9 cellular contexts compared by ENCODE assay signal in the genomic region with DNA sequence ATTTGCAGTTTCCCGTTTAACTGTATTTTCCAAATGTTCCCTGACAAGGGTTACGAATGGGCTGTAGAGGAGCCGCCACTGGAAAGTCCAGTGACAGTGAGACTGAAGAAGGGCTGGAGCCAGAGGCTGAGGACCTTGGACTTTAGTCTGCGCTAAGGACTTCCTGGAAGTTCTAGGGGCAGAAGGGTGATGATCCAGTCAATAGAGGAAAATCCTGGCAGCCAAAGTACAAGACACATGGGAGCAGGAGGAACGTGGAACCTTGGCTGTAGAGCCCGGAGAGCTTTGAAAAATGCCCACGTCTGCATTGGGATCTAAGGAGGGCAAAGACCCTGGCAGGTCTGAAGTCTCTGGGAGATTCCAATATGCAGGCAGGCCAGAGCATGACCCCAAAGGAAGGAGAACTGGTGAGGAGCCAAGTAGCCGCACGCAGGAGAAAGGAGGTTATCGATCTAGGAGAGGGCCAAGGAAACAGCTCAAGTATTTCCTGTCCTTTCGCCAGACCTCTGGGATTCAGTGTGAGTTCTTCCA. TPM values are rescaled to one million over a fixed set of nuclear protein-coding genes. Genes with fewer than 3 reads are reported as not detected.
DNase-seq lines count a peak whose midpoint lies in the region; ATAC-seq and TF ChIP-seq lines count a peak whose summit lies in the region.
"Had no signal": no experiment of that assay in that cellular context is flagged by ENCODE, and none has a peak within 500 bp of the region (broad histone marks: within the 10 kb centered on the region; RNA-seq: fewer than 3 reads in every experiment).

No MANE protein-coding gene starts in this region.

- peaks cover 76 to 91% (median 77%) of the 10 kb centered on the region in 3 donors for H3K4me1 Mint-ChIP-seq in naive B cell

- H3K4me2 ChIP-seq in BLaER1 (peak overlapping the region; percentile 85; the same call in 1 of the 2 replicates), PC-3 (ENCODE audit: low read length) (no peak overlapping the region)

- peak overlapping the region in 5 of 6 donors; percentile 63 to 81 (median 80) for H3K27ac Mint-ChIP-seq in naive B cell

- peaks cover 11% of the 10 kb centered on the region for H3F3A ChIP-seq in PC-3 (ENCODE audit: low read length, unreplicated experiment)

- peaks cover 19% of the 10 kb centered on the region for H3K79me2 ChIP-seq in PC-3 (ENCODE audit: low read length)

- H3K27me3 ChIP-seq in BLaER1 = no peaks in the 10 kb centered on the region
- H3K27me3 ChIP-seq in PC-3 (ENCODE audit: low read length) = no peaks in the 10 kb centered on the region
- H3K27me3 ChIP-seq in left lung = no peaks in the 10 kb centered on the region

- POLR2A ChIA-PET in PC-3 (lab: Charles Lee; ENCODE audit: unreplicated experiment) = no interaction called here

- H3K36me3 ChIP-seq in BLaER1 (peaks cover 68% of the 10 kb centered on the region), PC-3 (ENCODE audit: low read depth, low read length) (peaks cover 21% of the 10 kb centered on the region), left lung (peaks cover 0 to 23% of the 10 kb centered on the region in 2 donors)

- H3K4me3 ChIP-seq in BLaER1 (no peak overlapping the region), PC-3 (ENCODE audit: low read length) (no peak overlapping the region), left lung (no peak overlapping the region)

- CTCF ChIA-PET in PC-3 (lab: Charles Lee) = no interaction called here

- no peaks in the 10 kb centered on the region for H3K9me3 Mint-ChIP-seq in naive B cell

- H2AFZ ChIP-seq in PC-3 (ENCODE audit: low read length) = no peak overlapping the region

- no peak for ATAC-seq in PC-3
- no peak for ATAC-seq in naive B cell (ENCODE audit: low read depth in 2 of 2)
- no peak for ATAC-seq in left lung
- ATAC-seq in HG03571 (IDR thresholded peaks at IDR 0.05; ENCODE audit: unreplicated experiment) = no peak
- no peak for ATAC-seq in GM18861 (IDR thresholded peaks at IDR 0.05; ENCODE audit: unreplicated experiment)

- H3K9ac ChIP-seq in BLaER1 (no peak overlapping the region), PC-3 (ENCODE audit: low read length) (peak overlapping the region; percentile 86; the same call in 1 of the 2 replicates)

- intact Hi-C loops in PC-3 (cut with micrococcal nuclease) = no loop called here
- intact Hi-C loops in left lung (cut with DNase I) = no loop called here

- H3K27me3 Mint-ChIP-seq in naive B cell = no peaks in the 10 kb centered on the region

- no TSS peak for BruUV-seq in PC-3 (replicated peaks; lab: Mats Ljungman, UMichigan)

- no peaks in the 10 kb centered on the region for H3K9me2 ChIP-seq in PC-3 (replicated peaks; ENCODE audit: low read length)

- TF ChIP-seq CTCF in PC-3 (conservative IDR thresholded peaks at IDR 0.05; ENCODE audit: low read depth, low read length) = no peak
- TF ChIP-seq CTCF in left lung (IDR thresholded peaks at IDR 0.05) = no peak

- DNase-seq in PC-3 (no peak), dermis blood vessel endothelial cell (peak; percentile 46), naive B cell (no peak), left lung (no peak)
- DNase-seq in activated effector memory CD4-positive, alpha-beta T cell treated with Interleukin-2 at 50 U/mL for 16 hours = no peak
- DNase-seq: NCI-H1436 treated with DMSO at 0.1 percent for 48 hours had no signal

- peaks cover 4 to 28% of the 10 kb centered on the region in 2 donors for H3K36me3 Mint-ChIP-seq in naive B cell

- no peak overlapping the region for H3K4me3 Mint-ChIP-seq in naive B cell

- H4K20me1 ChIP-seq in BLaER1 = peaks cover 96% of the 10 kb centered on the region
- H4K20me1 ChIP-seq in PC-3 (ENCODE audit: low read length) = no peaks in the 10 kb centered on the region

- H3K27ac ChIP-seq in BLaER1 (peak overlapping the region; percentile 69; the same call in 1 of the 2 replicates), PC-3 (ENCODE audit: low read length) (peak overlapping the region; percentile 99), left lung (no peak overlapping the region)

- H3K4me1 ChIP-seq in BLaER1 (peaks cover 92% of the 10 kb centered on the region), PC-3 (ENCODE audit: insufficient read depth, low read length) (peaks cover 46% of the 10 kb centered on the region), left lung (peaks cover 37 to 98% of the 10 kb centered on the region in 2 donors)

- H3K9me3 ChIP-seq in BLaER1 = no peaks in the 10 kb centered on the region
- no peaks in the 10 kb centered on the region for H3K9me3 ChIP-seq in PC-3 (ENCODE audit: low read length)
- H3K9me3 ChIP-seq in left lung = no peaks in the 10 kb centered on the region

RNA-seq across cellular contexts. Expression of gene MBP, which starts 28.5 kb away (rescaled TPM):
- total RNA-seq in PC-3 (2014; rRNA removed) = 34.2 and 47.4 TPM in 2 replicates
- 5.6 and 6.3 TPM in 2 replicates for total RNA-seq in dermis blood vessel endothelial cell
- polyA plus RNA-seq in naive B cell (ENCODE audit: low read depth in 6 of 6) = 10 to 100 TPM; 35.4 to 69.2 (median 66.6) TPM
- 10 to 100 TPM; 40.5 to 56.7 TPM for total RNA-seq in left lung

Comparison
In these comparisons a context has a peak if more than half of its experiments do, and no peak if none do; other contexts are left out.
1. H3K27ac ChIP-seq: peak in BLaER1 (single experiment) and PC-3 (single experiment); none in left lung (0 of 2).